Comparison of ENCODE assay signal across 26 cellular contexts in the genomic region with DNA sequence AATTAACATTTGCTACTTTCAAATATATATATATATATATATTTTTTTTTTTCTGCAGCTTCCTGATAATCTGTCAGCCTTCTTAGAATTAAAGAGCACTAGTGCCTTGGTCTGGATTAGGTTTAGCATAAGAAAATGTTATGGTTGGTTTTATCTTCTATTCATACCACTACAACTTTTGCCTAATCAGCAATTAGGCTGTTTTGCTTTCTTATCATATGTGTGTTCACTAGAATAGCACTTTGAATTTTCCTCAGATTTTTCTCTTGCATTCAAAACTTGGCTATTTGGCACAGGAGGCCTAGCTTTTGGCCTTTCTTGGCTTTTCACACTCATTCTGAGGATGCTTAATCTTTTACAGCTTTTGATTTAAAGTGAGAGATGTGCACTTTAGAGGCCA.
"Had no signal": no experiment of that assay in that cellular context is flagged by ENCODE, and none has a peak within 500 bp of the region (broad histone marks: within the 10 kb centered on the region; RNA-seq: fewer than 3 reads in every experiment).

No MANE protein-coding gene starts in this region.

- H3K36me3 ChIP-seq: left lung, lower lobe of right lung, neutrophil, ovary, sigmoid colon, spleen, suprapubic skin, thoracic aorta, tibial artery, upper lobe of right lung had no signal

- H3K27me3 ChIP-seq: left lung, neutrophil, ovary, sigmoid colon, spleen, suprapubic skin, tibial artery, upper lobe of right lung had no signal

- H3K4me1 ChIP-seq: left lung, lower lobe of right lung, sigmoid colon, spleen, suprapubic skin, tibial artery, upper lobe of right lung had no signal

- FAIRE-seq: islet of Langerhans, kidney, small intestine, urothelium cell line had no signal

- H3K4me3 ChIP-seq: left lung, lower lobe of right lung, ovary, sigmoid colon, spleen, suprapubic skin, thoracic aorta, tibial artery, upper lobe of right lung had no signal

- DNase-seq: hippocampal formation; immature natural killer cell; kidney; left colon; left lung; lower lobe of right lung; mammary epithelial cell; mesenchymal stem cell; naive thymus-derived CD8-positive, alpha-beta T cell; occipital lobe; ovary; right cardiac atrium; sigmoid colon; small intestine; spleen; stimulated activated CD4-positive, alpha-beta T cell treated with anti-CD3 and anti-CD28 coated beads, Interleukin-4, amount 100 ng/mL, for 24 hours; stimulated activated naive CD4-positive, alpha-beta T cell; tibial artery; trophoblast cell; upper lobe of right lung had no signal

- H3K27ac ChIP-seq: left lung, lower lobe of right lung, neutrophil, ovary, sigmoid colon, spleen, suprapubic skin, thoracic aorta, tibial artery, upper lobe of right lung had no signal

- ATAC-seq: left colon; left lung; lower lobe of right lung; naive thymus-derived CD8-positive, alpha-beta T cell; right cardiac atrium; stimulated activated effector memory CD8-positive, alpha-beta T cell treated with anti-CD3 and anti-CD28 coated beads, Interleukin-12 subunit alpha, Interleukin-12 subunit beta, amount 100 ng/mL, for 72 hours; upper lobe of right lung had no signal

- H3K9me3 ChIP-seq: ovary, suprapubic skin, upper lobe of right lung had no signal
